In the genomic region with DNA sequence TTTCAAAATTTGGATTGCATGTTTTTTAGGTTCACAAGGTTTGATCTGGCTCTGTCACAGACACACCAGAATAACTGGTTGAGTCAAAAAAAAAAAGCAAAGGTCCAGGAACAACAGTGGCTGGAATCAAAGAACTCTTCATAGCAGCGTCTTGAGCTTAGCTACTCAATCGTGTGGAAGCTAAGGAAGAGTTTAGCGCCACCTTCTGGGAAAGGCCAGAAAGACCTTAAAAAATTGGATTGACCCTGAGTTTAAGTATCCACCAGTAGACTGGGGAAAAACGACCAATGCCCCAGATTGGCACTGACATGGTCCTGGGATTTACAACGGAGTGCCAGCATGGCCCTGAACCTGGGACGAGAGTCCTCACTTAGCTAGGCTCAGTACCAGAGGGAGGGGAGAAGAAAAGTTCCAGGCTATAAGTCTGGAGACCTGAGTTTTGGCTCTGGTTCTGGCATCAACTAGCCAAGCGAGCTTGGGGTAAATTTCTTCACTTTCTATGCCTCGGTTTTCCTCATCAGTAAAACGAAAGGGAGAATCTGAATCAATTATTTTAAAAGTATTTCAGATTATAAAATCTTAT, we compare ENCODE assay signal across 8 cellular contexts.
A peak's percentile ranks its signal among the peaks of the same experiment; 100 is the strongest.
DNase-seq lines count a peak whose midpoint lies in the region; ATAC-seq and TF ChIP-seq lines count a peak whose summit lies in the region.

No MANE protein-coding gene starts in this region.

- H3K4me3 Mint-ChIP-seq in H9 (no peak overlapping the region), WTC11 (no peak overlapping the region)

- TF ChIP-seq POLR2A in heart left ventricle (IDR thresholded peaks at IDR 0.05), result no peak

- no peak overlapping the region for H3K56ac ChIP-seq in H9 (ENCODE audit: insufficient read length, low read depth, low read length)

- CTCF ChIA-PET in WTC11 (lab: Charles Lee), result interaction anchor here (0.5 to 5.7 kb wide), 47 partner anchors 7 to 725 kb away, joined by 3 to 100 read pairs (median 4); a partner anchor contains a TSS

- ATAC-seq in WTC11, result peak; percentile 91
- peak in 2 of 4 donors; percentile 23 to 41 for ATAC-seq in heart left ventricle
- ATAC-seq in sciatic nerve, result peak; percentile 58
- ATAC-seq in HG03139 (IDR thresholded peaks at IDR 0.05; ENCODE audit: unreplicated experiment), result no peak

- no peak overlapping the region for H2BK15ac ChIP-seq in H9 (ENCODE audit: low read depth, low read length)

- POLR2A ChIA-PET in WTC11 (lab: Charles Lee), result interaction anchor here (0.6 to 0.7 kb wide), 3 partner anchors 281 to 609 kb away, joined by 3 to 5 read pairs (median 3); no protein-coding TSS in a partner anchor

- H4K8ac ChIP-seq in H9 (replicated peaks; ENCODE audit: insufficient read length, low read depth, low read length), result no peak overlapping the region

- no peak overlapping the region for H3K9ac ChIP-seq in H9 (ENCODE audit: extremely low read depth, insufficient read length, low read length)

- H4K5ac ChIP-seq in H9 (ENCODE audit: insufficient read length, low read depth, low read length), result no peak overlapping the region

- H3K4me3 ChIP-seq in heart left ventricle (no peak overlapping the region), coronary artery (no peak overlapping the region)

- no peaks in the 10 kb centered on the region for H3K79me2 ChIP-seq in H9 (ENCODE audit: insufficient read depth, low read length)

- H3K4ac ChIP-seq in H9 (ENCODE audit: low read depth, low read length), result no peak overlapping the region

- H3K9me3 ChIP-seq in H9 (ENCODE audit: control insufficient read depth, low read depth, low read length) (no peaks in the 10 kb centered on the region), heart left ventricle (no peaks in the 10 kb centered on the region)

- no peak overlapping the region for H3K23ac ChIP-seq in H9 (ENCODE audit: insufficient read length, low read depth, low read length)

- no peaks in the 10 kb centered on the region for H4K20me1 ChIP-seq in H9 (ENCODE audit: control insufficient read depth, insufficient read depth, insufficient read length)

- no peak overlapping the region for H2BK5ac ChIP-seq in H9 (ENCODE audit: insufficient read length, low read length)

- H3K36me3 Mint-ChIP-seq in H9 (ENCODE audit: insufficient read depth in 1 of 3, low read depth in 3 of 3), result peaks cover 5 to 49% (median 41%) of the 10 kb centered on the region in 3 experiments; a peak in 6 of 7 replicates
- H3K36me3 Mint-ChIP-seq in WTC11, result peaks cover 26% of the 10 kb centered on the region

- no peak overlapping the region for H3T11ph ChIP-seq in H9 (ENCODE audit: low read length)

- no CpG with 5 or more reads among the region's 9 CpGs for WGBS in H9 (ENCODE audit: extremely low coverage, insufficient read length, low lambda C conversion rate)
- 47 to 56% (median 51%) methylated on average over 9 of the region's 9 CpGs for WGBS in heart left ventricle, 4 donors

- TF ChIP-seq CTCF in H9 (conservative IDR thresholded peaks at IDR 0.05) (peak; percentile 87), WTC11 (IDR thresholded peaks at IDR 0.05) (peak; percentile 55; the same call in 1 of the 2 replicates), heart left ventricle (IDR thresholded peaks at IDR 0.05) (peak; percentile 40 to 74 (median 64)), coronary artery (IDR thresholded peaks at IDR 0.05) (no peak)

- H3K18ac ChIP-seq in H9 (ENCODE audit: insufficient read length, low read depth, low read length), result no peak overlapping the region

- H3K23me2 ChIP-seq in H9 (ENCODE audit: insufficient read length, low read depth, low read length, poor library complexity, severe bottlenecking), result no peaks in the 10 kb centered on the region

- H3K4me1 Mint-ChIP-seq in H9 (no peaks in the 10 kb centered on the region), WTC11 (no peaks in the 10 kb centered on the region)

- H3K27ac ChIP-seq in H9 (ENCODE audit: insufficient read length, low read depth, low read length) (no peak overlapping the region), heart left ventricle (peak overlapping the region in 1 of 12 donors; percentile 14), coronary artery (no peak overlapping the region)

- no peak overlapping the region for H3K4me2 ChIP-seq in H9 (ENCODE audit: insufficient read depth, insufficient read length, low read length)

- no peaks in the 10 kb centered on the region for H3K79me1 ChIP-seq in H9 (ENCODE audit: insufficient read depth, low read depth, low read length, poor library complexity, severe bottlenecking)

- intact Hi-C loops in heart left ventricle (cut with DNase I), result loop anchor here in 8 of 10 donors (2.0 to 10.0 kb wide), 5 partner anchors 231 to 661 kb away; no protein-coding TSS in a partner anchor
- intact Hi-C loops in sciatic nerve (cut with DNase I), result no loop called here

- H3K27ac Mint-ChIP-seq in H9 (no peak overlapping the region), WTC11 (no peak overlapping the region)

- H3K14ac ChIP-seq in H9 (ENCODE audit: insufficient read depth, low read length), result no peak overlapping the region

- H3K27me3 Mint-ChIP-seq in H9 (ENCODE audit: low read depth) (no peaks in the 10 kb centered on the region), WTC11 (ENCODE audit: low read depth) (no peaks in the 10 kb centered on the region)

- H2BK20ac ChIP-seq in H9 (ENCODE audit: low read depth, low read length, poor library complexity, severe bottlenecking), result no peak overlapping the region

- H3K4me1 ChIP-seq in H9 (ENCODE audit: insufficient read depth, low read length), result no peaks in the 10 kb centered on the region
- H3K4me1 ChIP-seq in heart left ventricle, result peaks cover 0 to 37% (median 14%) of the 10 kb centered on the region in 12 donors

- H3K9me3 Mint-ChIP-seq in H9 (no peaks in the 10 kb centered on the region), WTC11 (no peaks in the 10 kb centered on the region)

- DNase-seq in DMS153 treated with DMSO at 0.1 percent for 48 hours (lab: John Stamatoyannopoulos, UW; ENCODE audit: unreplicated experiment), result peak; percentile 47
- DNase-seq in H9, result peak; percentile 62
- peak; percentile 52 for DNase-seq in NCI-H2107 (lab: John Stamatoyannopoulos, UW)
- DNase-seq in WTC11 (ENCODE audit: low spot score), result peak; percentile 59
- DNase-seq in heart left ventricle, result peak in 1 of 5 donors; percentile 29
- DNase-seq in sciatic nerve (ENCODE audit: low spot score), result no peak
- DNase-seq in coronary artery (ENCODE audit: low spot score), result no peak

- H3K27me3 ChIP-seq in H9 (ENCODE audit: insufficient read depth, low read length) (no peaks in the 10 kb centered on the region), heart left ventricle (no peaks in the 10 kb centered on the region)

- no peak overlapping the region for H2BK12ac ChIP-seq in H9 (ENCODE audit: insufficient read length, low read depth, low read length)

- H3K36me3 ChIP-seq in heart left ventricle, result peaks cover 0 to 99% (median 77%) of the 10 kb centered on the region in 9 donors

- H4K91ac ChIP-seq in H9 (ENCODE audit: insufficient read length, low read depth, low read length), result no peak overlapping the region

- no peak overlapping the region for H2BK120ac ChIP-seq in H9 (ENCODE audit: low read depth, low read length, poor library complexity, severe bottlenecking)

- no peak overlapping the region for H2AK5ac ChIP-seq in H9 (ENCODE audit: insufficient read length, low read length)

- H2AFZ ChIP-seq in H9 (ENCODE audit: low read length), result no peak overlapping the region

TF ChIP-seq in WTC11, 78 proteins besides CTCF, POLR2A, EP300 and RAD21 (continues in another document):
- TF ChIP-seq, protein P1, sequence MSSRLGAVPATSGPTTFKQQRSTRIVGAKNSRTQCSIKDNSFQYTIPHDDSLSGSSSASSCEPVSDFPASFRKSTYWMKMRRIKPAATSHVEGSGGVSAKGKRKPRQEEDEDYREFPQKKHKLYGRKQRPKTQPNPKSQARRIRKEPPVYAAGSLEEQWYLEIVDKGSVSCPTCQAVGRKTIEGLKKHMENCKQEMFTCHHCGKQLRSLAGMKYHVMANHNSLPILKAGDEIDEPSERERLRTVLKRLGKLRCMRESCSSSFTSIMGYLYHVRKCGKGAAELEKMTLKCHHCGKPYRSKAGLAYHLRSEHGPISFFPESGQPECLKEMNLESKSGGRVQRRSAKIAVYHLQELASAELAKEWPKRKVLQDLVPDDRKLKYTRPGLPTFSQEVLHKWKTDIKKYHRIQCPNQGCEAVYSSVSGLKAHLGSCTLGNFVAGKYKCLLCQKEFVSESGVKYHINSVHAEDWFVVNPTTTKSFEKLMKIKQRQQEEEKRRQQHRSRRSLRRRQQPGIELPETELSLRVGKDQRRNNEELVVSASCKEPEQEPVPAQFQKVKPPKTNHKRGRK (CRISPR knock-in tag; IDR thresholded peaks at IDR 0.05; ENCODE audit: borderline replicate concordance), result no peak
- TF ChIP-seq CREM (CRISPR knock-in tag; IDR thresholded peaks at IDR 0.05), result no peak
- no peak for TF ChIP-seq ZNF219 (CRISPR knock-in tag; IDR thresholded peaks at IDR 0.05; ENCODE audit: borderline replicate concordance)
- TF ChIP-seq CBFB (CRISPR knock-in tag; IDR thresholded peaks at IDR 0.05; ENCODE audit: low read depth), result no peak
- TF ChIP-seq KAT7 (CRISPR knock-in tag; IDR thresholded peaks at IDR 0.05; ENCODE audit: borderline replicate concordance), result no peak
- TF ChIP-seq JUN (CRISPR knock-in tag; IDR thresholded peaks at IDR 0.05), result no peak
- TF ChIP-seq, protein P2, sequence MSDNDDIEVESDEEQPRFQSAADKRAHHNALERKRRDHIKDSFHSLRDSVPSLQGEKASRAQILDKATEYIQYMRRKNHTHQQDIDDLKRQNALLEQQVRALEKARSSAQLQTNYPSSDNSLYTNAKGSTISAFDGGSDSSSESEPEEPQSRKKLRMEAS (CRISPR knock-in tag; IDR thresholded peaks at IDR 0.05), result no peak
- TF ChIP-seq ZNF396 (CRISPR knock-in tag; IDR thresholded peaks at IDR 0.05; ENCODE audit: borderline replicate concordance), result no peak
- no peak for TF ChIP-seq NR3C1 (CRISPR knock-in tag; conservative IDR thresholded peaks at IDR 0.05; ENCODE audit: low read depth)
- TF ChIP-seq, protein P3, sequence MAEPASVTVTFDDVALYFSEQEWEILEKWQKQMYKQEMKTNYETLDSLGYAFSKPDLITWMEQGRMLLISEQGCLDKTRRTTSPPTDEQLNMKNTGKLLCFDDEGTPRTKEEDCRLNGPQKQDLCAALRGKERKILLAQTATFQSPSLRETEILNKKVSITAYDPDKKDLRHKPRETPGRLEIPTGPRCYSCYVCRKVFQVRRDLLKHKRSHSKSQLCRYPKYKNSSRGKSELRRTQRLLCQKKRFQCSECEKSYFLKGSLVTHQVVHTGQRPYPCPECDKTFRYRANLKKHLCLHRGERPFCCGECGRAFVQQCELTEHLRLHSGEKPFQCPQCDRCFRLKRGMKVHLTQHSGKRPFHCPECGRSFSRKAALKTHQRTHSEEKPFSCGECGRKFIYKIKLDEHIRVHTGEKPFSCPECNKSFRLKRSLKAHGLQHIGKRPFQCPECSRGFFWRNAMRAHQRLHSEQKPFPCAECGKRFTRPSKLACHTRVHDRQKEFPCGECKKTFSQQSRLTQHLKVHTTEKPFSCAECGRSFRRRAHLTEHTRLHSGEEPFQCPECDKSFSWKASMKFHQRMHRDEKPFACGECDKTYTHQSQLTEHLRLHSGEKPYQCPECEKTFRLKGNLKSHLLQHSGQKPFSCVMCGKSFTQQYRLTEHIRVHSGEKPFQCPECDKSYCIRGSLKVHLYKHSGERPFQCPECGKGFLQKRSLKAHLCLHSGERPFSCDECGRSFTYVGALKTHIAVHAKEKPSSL (CRISPR knock-in tag; conservative IDR thresholded peaks at IDR 0.05), result no peak
- no peak for TF ChIP-seq ZNF671 (CRISPR knock-in tag; IDR thresholded peaks at IDR 0.05)

Comparison
In these comparisons a context has a peak if more than half of its experiments do, and no peak if none do; other contexts are left out.
1. DNase-seq: peak in DMS153 treated with DMSO at 0.1 percent for 48 hours (single experiment), H9 (single experiment), NCI-H2107 (single experiment) and WTC11 (single experiment); none in sciatic nerve (single experiment) and coronary artery (single experiment).